9 cellular contexts compared by ENCODE assay signal in genomic region chr12:78387721-78388120, GRCh38.
"Had no signal": no experiment of that assay in that cellular context is flagged by ENCODE, and none has a peak within 500 bp of the region (broad histone marks: within the 10 kb centered on the region; RNA-seq: fewer than 3 reads in every experiment).

No MANE protein-coding gene starts in this region.

- H3K9ac ChIP-seq: KMS-11 had no signal

- H3K9me3 ChIP-seq: HAP-1 had no signal

- H3K4me3 ChIP-seq: HAP-1 had no signal

- H3K4me2 ChIP-seq: KMS-11 had no signal

- H3K36me3 ChIP-seq: HAP-1 had no signal

- DNase-seq: GOT3, H7, HFFc6, KBM-7 had no signal

- H3K27ac ChIP-seq: HL-60, KMS-11 had no signal

- ATAC-seq: HCT116, HepG2 had no signal

- H3K4me1 ChIP-seq: HAP-1 had no signal
